ENCODE assay signal across 15 cellular contexts in the genomic region with DNA sequence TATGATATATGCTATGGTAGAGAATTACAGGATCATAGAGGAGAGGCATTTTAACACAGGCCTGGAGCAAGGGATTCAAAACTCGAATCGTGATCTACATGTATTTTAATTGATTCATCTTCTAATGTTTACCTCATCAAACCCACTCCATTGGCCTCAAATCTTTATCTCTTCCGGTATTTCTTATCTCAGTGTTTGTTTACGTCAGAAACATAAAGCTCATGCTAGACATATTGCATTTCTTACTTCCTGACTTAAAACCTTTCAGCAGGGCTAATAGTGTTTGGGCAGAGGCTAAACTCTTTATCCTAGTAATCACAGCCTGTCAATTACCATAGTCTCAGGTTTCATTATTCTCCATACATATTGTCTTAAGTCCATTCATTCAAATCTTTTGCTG.
DNase-seq lines count a peak whose midpoint lies in the region; ATAC-seq and TF ChIP-seq lines count a peak whose summit lies in the region.
"Had no signal": no experiment of that assay in that cellular context is flagged by ENCODE, and none has a peak within 500 bp of the region (broad histone marks: within the 10 kb centered on the region; RNA-seq: fewer than 3 reads in every experiment).

No MANE protein-coding gene starts in this region.

- H3K4me1 ChIP-seq in hepatocyte (ENCODE audit: insufficient read depth) = peaks cover 4% of the 10 kb centered on the region

- no peaks in the 10 kb centered on the region for H3K4me1 Mint-ChIP-seq in stimulated activated naive CD8-positive, alpha-beta T cell treated with anti-CD3 and anti-CD28 coated beads, Interleukin-15, amount 100 ng/mL, for 72 hours
- H3K4me1 Mint-ChIP-seq in activated naive CD8-positive, alpha-beta T cell treated with anti-CD3 and anti-CD28 coated beads, Interleukin-2, amount 50 U/mL, for 24 hours = no peaks in the 10 kb centered on the region

- DNase-seq in D341Med (ENCODE audit: low spot score) (peak; percentile 24), NCI-H2081 treated with DMSO at 0.1 percent for 48 hours (lab: John Stamatoyannopoulos, UW) (peak; percentile 6), NCI-H82 treated with DMSO at 0.1 percent for 48 hours (lab: John Stamatoyannopoulos, UW; ENCODE audit: unreplicated experiment) (peak; percentile 37), hepatocyte (ENCODE audit: low spot score) (no peak), foreskin melanocyte (no peak)
- no peak for DNase-seq in stimulated activated naive CD8-positive, alpha-beta T cell treated with anti-CD3 and anti-CD28 coated beads, Interleukin-15, amount 100 ng/mL, for 72 hours
- DNase-seq in activated naive CD8-positive, alpha-beta T cell treated with anti-CD3 and anti-CD28 coated beads, Interleukin-2, amount 50 U/mL, for 24 hours = no peak
- DNase-seq: Karpas-422; NCI-H2107; NK-92 treated with Interleukin-12 subunit alpha and Interleukin-12 subunit beta, amount 100 ng/mL, for 24 hours; SW 1271 had no signal

- no peak for TF ChIP-seq CTCF in hepatocyte (IDR thresholded peaks at IDR 0.05; ENCODE audit: poor library complexity)

- H3K36me3 Mint-ChIP-seq in activated naive CD8-positive, alpha-beta T cell treated with anti-CD3 and anti-CD28 coated beads, Interleukin-2, amount 50 U/mL, for 24 hours (ENCODE audit: low read depth) = no peaks in the 10 kb centered on the region

- no peaks in the 10 kb centered on the region for H3K9me3 ChIP-seq in hepatocyte (ENCODE audit: low read depth)
- H3K9me3 ChIP-seq: SJSA1 had no signal

- H3K27ac ChIP-seq in hepatocyte = peak overlapping the region; percentile 3
- H3K27ac ChIP-seq: C4-2B, SJSA1 had no signal

- no peak overlapping the region for H3K4me3 Mint-ChIP-seq in stimulated activated naive CD8-positive, alpha-beta T cell treated with anti-CD3 and anti-CD28 coated beads, Interleukin-15, amount 100 ng/mL, for 72 hours
- H3K4me3 Mint-ChIP-seq in activated naive CD8-positive, alpha-beta T cell treated with anti-CD3 and anti-CD28 coated beads, Interleukin-2, amount 50 U/mL, for 24 hours = no peak overlapping the region

- H4K20me1 ChIP-seq in hepatocyte (ENCODE audit: insufficient read depth, poor library complexity, severe bottlenecking) = no peaks in the 10 kb centered on the region

- H3K9me2 ChIP-seq in hepatocyte (replicated peaks; ENCODE audit: insufficient read depth) = no peaks in the 10 kb centered on the region

- H3K4me3 ChIP-seq in hepatocyte = no peak overlapping the region
- H3K4me3 ChIP-seq: SJSA1 had no signal

- H2AFZ ChIP-seq in hepatocyte = peak overlapping the region; percentile 38

- H3K27ac Mint-ChIP-seq in stimulated activated naive CD8-positive, alpha-beta T cell treated with anti-CD3 and anti-CD28 coated beads, Interleukin-15, amount 100 ng/mL, for 72 hours = no peak overlapping the region
- no peak overlapping the region for H3K27ac Mint-ChIP-seq in activated naive CD8-positive, alpha-beta T cell treated with anti-CD3 and anti-CD28 coated beads, Interleukin-2, amount 50 U/mL, for 24 hours

- H3K4me2 ChIP-seq in hepatocyte = no peak overlapping the region

- no peaks in the 10 kb centered on the region for H3K79me2 ChIP-seq in hepatocyte

- no peaks in the 10 kb centered on the region for H3K27me3 ChIP-seq in hepatocyte
- H3K27me3 ChIP-seq: SJSA1 had no signal

- H3K27me3 Mint-ChIP-seq in stimulated activated naive CD8-positive, alpha-beta T cell treated with anti-CD3 and anti-CD28 coated beads, Interleukin-15, amount 100 ng/mL, for 72 hours = no peaks in the 10 kb centered on the region
- H3K27me3 Mint-ChIP-seq in activated naive CD8-positive, alpha-beta T cell treated with anti-CD3 and anti-CD28 coated beads, Interleukin-2, amount 50 U/mL, for 24 hours = peaks cover 1% of the 10 kb centered on the region

- no peaks in the 10 kb centered on the region for H3K36me3 ChIP-seq in hepatocyte (replicated peaks; ENCODE audit: insufficient read depth, low read depth)
- H3K36me3 ChIP-seq: SJSA1 had no signal

- 39% methylated on average over 4 of the region's 4 CpGs for WGBS in hepatocyte (ENCODE audit: low lambda C conversion rate, missing lambda C conversion rate)

- no peak for ATAC-seq in stimulated activated naive CD8-positive, alpha-beta T cell treated with anti-CD3 and anti-CD28 coated beads, Interleukin-15, amount 100 ng/mL, for 72 hours
- no peak for ATAC-seq in HG03432 (IDR thresholded peaks at IDR 0.05; ENCODE audit: unreplicated experiment)
- no peak for ATAC-seq in activated naive CD8-positive, alpha-beta T cell treated with anti-CD3 and anti-CD28 coated beads, Interleukin-2, amount 50 U/mL, for 24 hours
- ATAC-seq: HCT116 had no signal

- H3K9me3 Mint-ChIP-seq in stimulated activated naive CD8-positive, alpha-beta T cell treated with anti-CD3 and anti-CD28 coated beads, Interleukin-15, amount 100 ng/mL, for 72 hours = peaks cover 0 to 5% of the 10 kb centered on the region in 2 donors
- H3K9me3 Mint-ChIP-seq in activated naive CD8-positive, alpha-beta T cell treated with anti-CD3 and anti-CD28 coated beads, Interleukin-2, amount 50 U/mL, for 24 hours = peaks cover 6% of the 10 kb centered on the region

Comparison
In these comparisons a context has a peak if more than half of its experiments do, and no peak if none do; other contexts are left out.
1. DNase-seq: peak in D341Med (single experiment), NCI-H2081 treated with DMSO at 0.1 percent for 48 hours (single experiment) and NCI-H82 treated with DMSO at 0.1 percent for 48 hours (single experiment); none in hepatocyte (single experiment), stimulated activated naive CD8-positive, alpha-beta T cell treated with anti-CD3 and anti-CD28 coated beads, Interleukin-15, amount 100 ng/mL, for 72 hours (0 of 2), foreskin melanocyte (single experiment) and activated naive CD8-positive, alpha-beta T cell treated with anti-CD3 and anti-CD28 coated beads, Interleukin-2, amount 50 U/mL, for 24 hours (single experiment).